10 cellular contexts compared by ENCODE assay signal in genomic region chr15:31279221-31280036, GRCh38. TPM values are rescaled to one million over a fixed set of nuclear protein-coding genes. Genes with fewer than 3 reads are reported as not detected.
DNase-seq lines count a peak whose midpoint lies in the region; ATAC-seq and TF ChIP-seq lines count a peak whose summit lies in the region.
"Had no signal": no experiment of that assay in that cellular context is flagged by ENCODE, and none has a peak within 500 bp of the region (broad histone marks: within the 10 kb centered on the region; RNA-seq: fewer than 3 reads in every experiment).

No MANE protein-coding gene starts in this region.

- TF ChIP-seq POLR2A in breast epithelium (IDR thresholded peaks at IDR 0.05), result no peak

- peak; percentile 63 for ATAC-seq in mucosa of descending colon
- ATAC-seq in GM18907 (IDR thresholded peaks at IDR 0.05; ENCODE audit: unreplicated experiment), result no peak

- no peaks in the 10 kb centered on the region for H3K4me1 ChIP-seq in breast epithelium
- peaks cover 2% of the 10 kb centered on the region for H3K4me1 ChIP-seq in mucosa of descending colon (ENCODE audit: low read depth)

- no peak for TF ChIP-seq CTCF in breast epithelium (IDR thresholded peaks at IDR 0.05)
- TF ChIP-seq CTCF in mucosa of descending colon (IDR thresholded peaks at IDR 0.05), result no peak

- H3K36me3 ChIP-seq in breast epithelium (no peaks in the 10 kb centered on the region), mucosa of descending colon (ENCODE audit: low read depth) (no peaks in the 10 kb centered on the region)

- peak; percentile 2 for DNase-seq in stimulated activated CD4-positive, alpha-beta T cell treated with anti-CD3 and anti-CD28 coated beads, Interleukin-4, amount 100 ng/mL, for 24 hours
- DNase-seq in stimulated activated CD4-positive, alpha-beta T cell treated with anti-CD3 and anti-CD28 coated beads, Interleukin-1b, Interleukin-23, amount 100 ng/mL, for 48 hours, result no peak
- DNase-seq in breast epithelium (ENCODE audit: low spot score in 2 of 2) (peak; percentile 18 to 49), mucosa of descending colon (peak in 1 of 3 donors; percentile 7), amniotic stem cell (lab: John Stamatoyannopoulos, UW) (no peak), LoVo (ENCODE audit: low spot score) (no peak), hippocampal formation (lab: John Stamatoyannopoulos, UW) (no peak)
- DNase-seq: left cardiac atrium had no signal

- H3K9me3 ChIP-seq in breast epithelium (no peaks in the 10 kb centered on the region), mucosa of descending colon (no peaks in the 10 kb centered on the region)

- H3K4me3 ChIP-seq in breast epithelium, result no peak overlapping the region
- H3K4me3 ChIP-seq in mucosa of descending colon, result no peak overlapping the region

- intact Hi-C loops in breast epithelium (cut with DNase I; ENCODE audit: low total_unique reads), result no loop called here
- intact Hi-C loops in mucosa of descending colon (cut with DNase I, micrococcal nuclease), result no loop called here

- peak overlapping the region; percentile 21 to 40 for H3K27ac ChIP-seq in breast epithelium
- H3K27ac ChIP-seq: KMS-11 had no signal

- H3K27me3 ChIP-seq in breast epithelium, result no peaks in the 10 kb centered on the region

RNA-seq across cellular contexts. Expression of gene KLF13, which starts 47.2 kb away (rescaled TPM):
- total RNA-seq in breast epithelium, result 10 to 100 TPM; 26.3 to 52.2 (median 28.2) TPM
- 100 to 1,000 TPM in 1 of 3 donors, 10 to 100 TPM in 2; 72.4 to 107 (median 91.2) TPM for total RNA-seq in mucosa of descending colon

Comparison
In these comparisons a context has a peak if more than half of its experiments do, and no peak if none do; other contexts are left out.
1. DNase-seq: peak in stimulated activated CD4-positive, alpha-beta T cell treated with anti-CD3 and anti-CD28 coated beads, Interleukin-4, amount 100 ng/mL, for 24 hours (single experiment) and breast epithelium (2 of 2); none in stimulated activated CD4-positive, alpha-beta T cell treated with anti-CD3 and anti-CD28 coated beads, Interleukin-1b, Interleukin-23, amount 100 ng/mL, for 48 hours (single experiment), amniotic stem cell (single experiment), LoVo (single experiment) and hippocampal formation (0 of 2).